ENCODE assay signal across 1 cellular context in genomic region chr9:76394023-76394895, GRCh38.
TF ChIP-seq lines count a peak whose summit lies in the region.

Gene RFK, minus strand, starts transcription at chr9:76394426. Its CDS starts 255 bp downstream, at chr9:76394171.

TF ChIP-seq in HepG2, 621 proteins besides CTCF, POLR2A, EP300 and RAD21 (continued from another document and continues in another):
- TF ChIP-seq AFF4 (CRISPR knock-in tag; IDR thresholded peaks at IDR 0.05) (no peak), HNF4G (IDR thresholded peaks at IDR 0.05; ENCODE audit: borderline replicate concordance, low read depth, low read length) (peak; percentile 43; the same call in 1 of the 2 replicates), HNF4G (CRISPR knock-in tag; IDR thresholded peaks at IDR 0.05; ENCODE audit: borderline replicate concordance, low read depth) (peak; percentile 48; the same call in 1 of the 2 replicates), HDAC2 (CRISPR knock-in tag; IDR thresholded peaks at IDR 0.05) (no peak), MLXIP (CRISPR knock-in tag; IDR thresholded peaks at IDR 0.05; ENCODE audit: borderline replicate concordance) (no peak), KAT8 (CRISPR knock-in tag; IDR thresholded peaks at IDR 0.05) (peak; percentile 59), RARG (CRISPR knock-in tag; IDR thresholded peaks at IDR 0.05; ENCODE audit: low read depth) (0 out of 2 replicates have a peak, but pooled peaks have one; percentile 28), ZNF362 (CRISPR knock-in tag; IDR thresholded peaks at IDR 0.05; ENCODE audit: borderline replicate concordance) (peak; percentile 56; the same call in 1 of the 2 replicates), NR3C1 (CRISPR knock-in tag; IDR thresholded peaks at IDR 0.05) (no peak), ZNF343 (CRISPR knock-in tag; IDR thresholded peaks at IDR 0.05) (peak; percentile 92), GATAD1 (CRISPR knock-in tag; IDR thresholded peaks at IDR 0.05) (peak; percentile 58), ZNF253 (CRISPR knock-in tag; IDR thresholded peaks at IDR 0.05; ENCODE audit: borderline replicate concordance) (no peak), HOXA7 (CRISPR knock-in tag; IDR thresholded peaks at IDR 0.05) (no peak), THAP7 (CRISPR knock-in tag; IDR thresholded peaks at IDR 0.05) (0 out of 2 replicates have a peak, but pooled peaks have one; percentile 26), NFE2 (CRISPR knock-in tag; IDR thresholded peaks at IDR 0.05) (no peak), ZNF841 (CRISPR knock-in tag; IDR thresholded peaks at IDR 0.05; ENCODE audit: borderline replicate concordance) (no peak), HDAC1 (CRISPR knock-in tag; IDR thresholded peaks at IDR 0.05) (peak; percentile 22; the same call in 1 of the 2 replicates), ZNF704 (CRISPR knock-in tag; IDR thresholded peaks at IDR 0.05; ENCODE audit: borderline replicate concordance) (peak; percentile 70; the same call in 1 of the 2 replicates), ARNTL (CRISPR knock-in tag; IDR thresholded peaks at IDR 0.05) (peak; percentile 84), ZNF749 (CRISPR knock-in tag; IDR thresholded peaks at IDR 0.05; ENCODE audit: borderline replicate concordance) (0 out of 2 replicates have a peak, but pooled peaks have one; percentile 88), CCDC6 (CRISPR knock-in tag; IDR thresholded peaks at IDR 0.05) (no peak), TBL1XR1 (IDR thresholded peaks at IDR 0.05; ENCODE audit: borderline replicate concordance, low read length, partially characterized antibody) (no peak), KLF13 (CRISPR knock-in tag; IDR thresholded peaks at IDR 0.05) (0 out of 2 replicates have a peak, but pooled peaks have one; percentile 48), KLF11 (CRISPR knock-in tag; IDR thresholded peaks at IDR 0.05) (no peak), KLF12 (CRISPR knock-in tag; IDR thresholded peaks at IDR 0.05; ENCODE audit: borderline replicate concordance) (no peak; the same call in 1 of the 2 replicates), ZNF383 (CRISPR knock-in tag; IDR thresholded peaks at IDR 0.05; ENCODE audit: borderline replicate concordance) (peak; percentile 76; the same call in 1 of the 2 replicates), KDM6A (CRISPR knock-in tag; IDR thresholded peaks at IDR 0.05; ENCODE audit: low read depth) (no peak), PPARG (CRISPR knock-in tag; conservative IDR thresholded peaks at IDR 0.05) (no peak; the same call in 1 of the 2 replicates), NR2F6 (IDR thresholded peaks at IDR 0.05) (no peak), NR2F6 (CRISPR knock-in tag; IDR thresholded peaks at IDR 0.05) (no peak; the same call in 1 of the 2 replicates), HHEX (CRISPR knock-in tag; IDR thresholded peaks at IDR 0.05) (no peak), HOXA5 (CRISPR knock-in tag; IDR thresholded peaks at IDR 0.05) (peak; percentile 72), ZNF784 (CRISPR knock-in tag; IDR thresholded peaks at IDR 0.05; ENCODE audit: borderline replicate concordance) (peak; percentile 84; the same call in 1 of the 2 replicates), DRAP1 (CRISPR knock-in tag; IDR thresholded peaks at IDR 0.05) (no peak; the same call in 1 of the 2 replicates), ZNF570 (CRISPR knock-in tag; IDR thresholded peaks at IDR 0.05; ENCODE audit: borderline replicate concordance) (peak; percentile 81; the same call in 1 of the 2 replicates), ZNF350 (CRISPR knock-in tag; IDR thresholded peaks at IDR 0.05; ENCODE audit: borderline replicate concordance, low read depth) (no peak), ZFYVE20 (CRISPR knock-in tag; IDR thresholded peaks at IDR 0.05; ENCODE audit: borderline replicate concordance, low read depth) (peak; percentile 13; the same call in 1 of the 2 replicates), JDP2 (CRISPR knock-in tag; IDR thresholded peaks at IDR 0.05; ENCODE audit: borderline replicate concordance) (no peak), RBM22 (optimal IDR thresholded peaks at IDR 0.05; ENCODE audit: low read length) (no peak), ZUFSP (CRISPR knock-in tag; IDR thresholded peaks at IDR 0.05; ENCODE audit: borderline replicate concordance) (no peak), PHB2 (IDR thresholded peaks at IDR 0.05; ENCODE audit: partially characterized antibody) (no peak), NCOA2 (CRISPR knock-in tag; IDR thresholded peaks at IDR 0.05) (no peak; the same call in 1 of the 2 replicates), ZBTB14 (CRISPR knock-in tag; IDR thresholded peaks at IDR 0.05) (no peak), ZNF737 (CRISPR knock-in tag; IDR thresholded peaks at IDR 0.05; ENCODE audit: borderline replicate concordance) (no peak), EHMT2 (IDR thresholded peaks at IDR 0.05; ENCODE audit: borderline replicate concordance, low read depth, low read length) (no peak), ZNF282 (IDR thresholded peaks at IDR 0.05; ENCODE audit: partially characterized antibody) (no peak), TMF1 (CRISPR knock-in tag; IDR thresholded peaks at IDR 0.05; ENCODE audit: low read depth) (no peak), SP5 (CRISPR knock-in tag; IDR thresholded peaks at IDR 0.05; ENCODE audit: borderline replicate concordance, low read depth) (peak; percentile 60), CEBPB (IDR thresholded peaks at IDR 0.05; ENCODE audit: borderline replicate concordance, low read depth, low read length) (no peak), PLSCR1 (CRISPR knock-in tag; IDR thresholded peaks at IDR 0.05; ENCODE audit: borderline replicate concordance) (no peak), NR2C2 (CRISPR knock-in tag; IDR thresholded peaks at IDR 0.05; ENCODE audit: borderline replicate concordance) (peak; percentile 70), HES4 (CRISPR knock-in tag; IDR thresholded peaks at IDR 0.05; ENCODE audit: borderline replicate concordance) (peak; percentile 87), SIN3A (IDR thresholded peaks at IDR 0.05; ENCODE audit: borderline replicate concordance, low read depth, low read length) (peak; percentile 76; the same call in 1 of the 2 replicates), ZNF598 (CRISPR knock-in tag; IDR thresholded peaks at IDR 0.05; ENCODE audit: borderline replicate concordance) (peak; percentile 61; the same call in 1 of the 2 replicates), ATF1 (CRISPR knock-in tag; IDR thresholded peaks at IDR 0.05) (no peak)
